8 cellular contexts compared by ENCODE assay signal in the genomic region with DNA sequence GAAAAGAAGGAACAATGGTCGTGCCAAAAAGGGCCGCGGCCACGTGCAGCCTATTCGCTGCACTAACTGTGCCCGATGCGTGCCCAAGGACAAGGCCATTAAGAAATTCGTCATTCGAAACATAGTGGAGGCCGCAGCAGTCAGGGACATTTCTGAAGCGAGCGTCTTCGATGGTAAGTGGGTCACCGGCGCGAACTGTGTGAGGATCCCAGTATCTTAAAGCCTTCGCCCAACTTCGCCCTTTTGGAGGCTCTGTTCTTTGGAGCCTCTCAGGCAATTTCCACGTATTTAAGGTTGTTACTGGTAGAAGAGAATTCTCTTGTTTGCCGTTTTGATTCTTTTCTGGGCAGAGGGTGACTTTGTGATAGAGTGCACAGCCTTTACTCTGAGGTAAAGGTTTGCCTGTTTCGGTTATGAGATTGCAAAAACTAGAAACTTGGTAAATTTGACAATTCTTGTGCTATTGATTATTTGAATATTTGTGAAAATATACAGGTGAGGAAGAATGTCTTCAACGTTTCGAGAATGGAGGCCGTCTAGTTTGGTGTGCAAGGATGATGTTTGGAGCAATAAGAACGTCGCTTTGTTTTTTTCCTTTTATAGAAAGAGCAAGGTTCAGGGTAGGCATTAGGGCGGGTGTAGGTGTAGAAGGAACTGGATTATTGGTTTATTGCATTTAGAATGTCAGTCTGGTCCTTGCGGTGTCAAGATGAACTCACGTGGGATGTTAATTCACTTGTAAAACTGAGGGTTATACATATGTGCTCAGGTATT. TPM values are rescaled to one million over a fixed set of nuclear protein-coding genes. Genes with fewer than 3 reads are reported as not detected.
DNase-seq lines count a peak whose midpoint lies in the region; ATAC-seq, FAIRE-seq and TF ChIP-seq lines count a peak whose summit lies in the region.

No MANE protein-coding gene starts in this region.

- peak overlapping the region; percentile 97 for H3K4me3 ChIP-seq in astrocyte of the cerebellum (ENCODE audit: low read depth, low read length)
- H3K4me3 ChIP-seq in lower leg skin (ENCODE audit: low read depth, poor library complexity, severe bottlenecking), result peak overlapping the region; percentile 82

- peaks cover 27% of the 10 kb centered on the region for H3K4me1 Mint-ChIP-seq in type B pancreatic cell (ENCODE audit: unreplicated experiment)

- in situ Hi-C loops in astrocyte of the cerebellum (cut with HindIII; ENCODE audit: low sequenced_read_pairs), result no loop called here

- no peaks in the 10 kb centered on the region for H3K9me3 Mint-ChIP-seq in type B pancreatic cell

- intact Hi-C loops in lower leg skin (cut with DNase I; ENCODE audit: low total_unique reads), result no loop called here

- 10 to 12% methylated on average over 29 of the region's 29 CpGs for WGBS in lower leg skin, 2 donors

- ATAC-seq in HG03378 (IDR thresholded peaks at IDR 0.05; ENCODE audit: unreplicated experiment), result no peak

- DNase-seq in activated CD8-positive, alpha-beta memory T cell treated with anti-CD3 and anti-CD28 coated beads, Interleukin-2, amount 50 U/mL, for 48 hours, result peak; percentile 61
- no peak for DNase-seq in activated CD8-positive, alpha-beta memory T cell treated with anti-CD3 and anti-CD28 coated beads for 24 hours
- no peak for DNase-seq in astrocyte of the cerebellum (ENCODE audit: low read depth)
- DNase-seq in lower leg skin (ENCODE audit: low spot score in 2 of 2), result no peak
- no peak for DNase-seq in type B pancreatic cell (ENCODE audit: extremely low spot score, unreplicated experiment)
- no peak for DNase-seq in EL
- no peak for DNase-seq in frontal cortex (ENCODE audit: low spot score in 2 of 2)

- no peaks in the 10 kb centered on the region for H3K27me3 Mint-ChIP-seq in type B pancreatic cell

- TF ChIP-seq CTCF in astrocyte of the cerebellum (IDR thresholded peaks at IDR 0.05; ENCODE audit: low read depth, low read length, missing control alignments) (no peak), lower leg skin (IDR thresholded peaks at IDR 0.05) (no peak), type B pancreatic cell (conservative IDR thresholded peaks at IDR 0.05) (no peak)

- no peak for FAIRE-seq in frontal cortex (lab: Jason Lieb, UNC)

- peak overlapping the region; percentile 98 for H3K4me3 Mint-ChIP-seq in type B pancreatic cell

- no peak for TF ChIP-seq POLR2A in lower leg skin (IDR thresholded peaks at IDR 0.05)

- H3K36me3 Mint-ChIP-seq in type B pancreatic cell, result peaks cover 17% of the 10 kb centered on the region

- peak overlapping the region; percentile 96 for H3K27ac Mint-ChIP-seq in type B pancreatic cell

RNA-seq across cellular contexts. Expression of gene RPS26, which starts 0.9 kb away (rescaled TPM):
- total RNA-seq in lower leg skin, result 1,000 to 10,000 TPM in 1 of 4 donors, 100 to 1,000 TPM in 3; 390 to 2,886 (median 552) TPM
- total RNA-seq in type B pancreatic cell (ENCODE audit: low replicate concordance), result 20.2 and 38.7 TPM in 2 replicates
- 15.5 TPM for total RNA-seq in frontal cortex

RNA-seq across cellular contexts. Expression of gene IKZF4, which starts 21.8 kb away (rescaled TPM):
- total RNA-seq in lower leg skin (1 to 10 TPM; 2.4 to 5.8 (median 3.4) TPM), type B pancreatic cell (ENCODE audit: low replicate concordance) (6.1 and 21.0 TPM in 2 replicates), frontal cortex (1.6 TPM)

RNA-seq across cellular contexts. Expression of gene ERBB3, which starts 37.3 kb away (rescaled TPM):
- total RNA-seq in lower leg skin, result 100 to 1,000 TPM; 177 to 209 (median 202) TPM
- total RNA-seq in type B pancreatic cell (ENCODE audit: low replicate concordance), result 76.5 and 176 TPM in 2 replicates
- 2.0 TPM for total RNA-seq in frontal cortex

RNA-seq across cellular contexts. Expression of gene SUOX, which starts 45.5 kb away (rescaled TPM):
- total RNA-seq in lower leg skin, result 10 to 100 TPM in 3 of 4 donors, 1 to 10 TPM in 1; 7.6 to 21.4 (median 13.8) TPM
- 28.4 and 34.6 TPM in 2 replicates for total RNA-seq in type B pancreatic cell (ENCODE audit: low replicate concordance)
- total RNA-seq in frontal cortex, result 8.2 TPM

Comparison
In these comparisons a context has a peak if more than half of its experiments do, and no peak if none do; other contexts are left out.
1. RNA of gene ERBB3, which starts 37.3 kb away (total RNA-seq): 177 to 209 TPM in lower leg skin and 76.5 to 176 TPM in type B pancreatic cell; 2.0 TPM in frontal cortex (single experiment); every median in the first group is over 10 times any median in the second.